In the genomic region with DNA sequence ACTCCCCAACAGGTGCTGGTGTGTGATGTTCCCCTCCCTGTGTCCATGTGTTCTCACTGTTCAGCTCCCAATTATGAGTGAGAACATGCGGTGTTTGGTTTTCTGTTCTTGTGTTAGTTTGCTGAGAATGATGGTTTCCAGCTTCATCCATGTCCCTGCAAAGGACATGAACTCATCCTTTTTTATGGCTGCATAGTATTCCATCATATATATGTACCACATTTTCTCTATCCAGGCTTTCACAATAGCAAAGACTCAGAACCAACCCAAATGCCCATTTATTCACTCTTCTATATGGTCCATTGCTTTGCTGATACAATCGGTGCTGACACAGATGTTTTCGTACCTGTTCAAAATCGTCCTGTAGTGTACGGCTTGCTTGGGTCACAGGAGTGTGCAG, we compare ENCODE assay signal across 5 cellular contexts. TPM values are rescaled to one million over a fixed set of nuclear protein-coding genes. Genes with fewer than 3 reads are reported as not detected.
"Had no signal": no experiment of that assay in that cellular context is flagged by ENCODE, and none has a peak within 500 bp of the region (broad histone marks: within the 10 kb centered on the region; RNA-seq: fewer than 3 reads in every experiment).

No MANE protein-coding gene starts in this region.

RNA-seq across cellular contexts. Expression of a gene that starts 2.7 kb away (rescaled TPM):
- total RNA-seq: GM23338, H4, H7, HT-29 had no signal
- polyA plus RNA-seq: GM23338, IgD-negative memory B cell had no signal

RNA-seq across cellular contexts. Expression of a gene that starts 19.0 kb away (rescaled TPM):
- total RNA-seq: GM23338, H4, H7, HT-29 had no signal
- polyA plus RNA-seq: GM23338, IgD-negative memory B cell had no signal

RNA-seq across cellular contexts. Expression of a gene that starts 57.5 kb away (rescaled TPM):
- total RNA-seq: HT-29 had no signal
- polyA plus RNA-seq: IgD-negative memory B cell had no signal
